Comparison of ENCODE assay signal across 34 cellular contexts in the genomic region with DNA sequence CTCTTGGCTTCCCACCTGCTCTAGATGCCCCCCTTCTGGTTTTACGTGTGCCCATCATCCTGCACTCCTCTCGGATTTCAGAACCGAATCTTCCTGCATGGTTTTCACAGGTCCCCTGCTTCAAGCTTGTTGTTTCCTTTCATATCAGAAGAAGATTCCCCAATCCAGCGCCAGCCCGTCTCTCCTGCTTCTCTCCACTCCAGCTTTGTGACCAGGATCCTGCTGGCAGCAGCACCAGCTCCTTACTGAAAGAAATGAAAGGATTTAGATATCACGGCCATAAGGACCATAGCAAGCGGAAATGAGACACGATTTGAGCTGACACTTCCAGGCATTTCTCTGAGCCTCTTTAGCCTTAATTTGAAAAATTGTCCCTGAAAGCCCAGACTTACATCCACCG.
"Had no signal": no experiment of that assay in that cellular context is flagged by ENCODE, and none has a peak within 500 bp of the region (broad histone marks: within the 10 kb centered on the region; RNA-seq: fewer than 3 reads in every experiment).

No MANE protein-coding gene starts in this region.

- H3K9me3 Mint-ChIP-seq: activated CD4-positive, alpha-beta memory T cell treated with anti-CD3 and anti-CD28 coated beads for 36 hours; activated CD4-positive, alpha-beta T cell treated with anti-CD3 and anti-CD28 coated beads, Interleukin-2, amount 10 ng/mL, durations not matched to agents 24 days and 14 days; activated naive CD4-positive, alpha-beta T cell treated with anti-CD3 and anti-CD28 coated beads, Interleukin-2, amount 50 U/mL, for 24 hours; activated T-cell treated with anti-CD3 and anti-CD28 coated beads, Interleukin-2, amount 50 U/mL, for 4 hours; activated T-helper 2 cell treated with anti-CD3 and anti-CD28 coated beads, Interferon-gamma antibody, Interleukin-2, Interleukin-4, amounts not matched to agents 10 μg/mL and 5 μg/mL and 100 μg/mL, durations not matched to agents 14 hours and 24 hours and 36 hours had no signal

- H3K9me3 ChIP-seq: ascending aorta, colonic mucosa had no signal

- H3K4me3 Mint-ChIP-seq: activated B cell treated with CpG ODN at 0.5 μM for 24 hours; activated CD4-positive, alpha-beta memory T cell treated with anti-CD3 and anti-CD28 coated beads for 36 hours; activated CD4-positive, alpha-beta T cell treated with anti-CD3 and anti-CD28 coated beads, Interleukin-2, amount 10 ng/mL, durations not matched to agents 24 days and 14 days; activated CD8-positive, alpha-beta T cell treated with anti-CD3 and anti-CD28 coated beads for 36 hours; activated naive CD4-positive, alpha-beta T cell treated with anti-CD3 and anti-CD28 coated beads, Interleukin-2, amount 10 ng/mL, durations not matched to agents 7 days and 5 days; activated naive CD4-positive, alpha-beta T cell treated with anti-CD3 and anti-CD28 coated beads, Interleukin-2, amount 50 U/mL, for 24 hours; activated naive CD8-positive, alpha-beta T cell; activated naive CD8-positive, alpha-beta T cell treated with anti-CD3 and anti-CD28 coated beads, Interleukin-2, amount 10 ng/mL, durations not matched to agents 7 days and 5 days; activated naive CD8-positive, alpha-beta T cell treated with anti-CD3 and anti-CD28 coated beads, Interleukin-2, amount 50 U/mL, for 24 hours; activated T-cell treated with anti-CD3 and anti-CD28 coated beads, Interleukin-2, amount 50 U/mL, for 4 hours; brain; central memory CD8-positive, alpha-beta T cell; T-helper 1 cell treated with Interleukin-12 subunit alpha and Interleukin-12 subunit beta and Interleukin-4 antibody, amounts not matched to agents 30 μg/mL and 1 μg/mL, for 36 hours; T-helper 2 cell treated with Interferon-gamma antibody and Interleukin-4, amounts not matched to agents 5 μg/mL and 100 μg/mL, for 36 hours had no signal

- H3K27ac Mint-ChIP-seq: activated B cell treated with CpG ODN at 0.5 μM for 24 hours; activated CD4-positive, alpha-beta memory T cell treated with anti-CD3 and anti-CD28 coated beads for 36 hours; activated CD4-positive, alpha-beta T cell treated with anti-CD3 and anti-CD28 coated beads, Interleukin-2, amount 10 ng/mL, durations not matched to agents 24 days and 14 days; activated CD8-positive, alpha-beta T cell treated with anti-CD3 and anti-CD28 coated beads for 36 hours; activated naive CD4-positive, alpha-beta T cell treated with anti-CD3 and anti-CD28 coated beads, Interleukin-2, amount 10 ng/mL, durations not matched to agents 7 days and 5 days; activated naive CD4-positive, alpha-beta T cell treated with anti-CD3 and anti-CD28 coated beads, Interleukin-2, amount 50 U/mL, for 24 hours; activated naive CD8-positive, alpha-beta T cell; activated naive CD8-positive, alpha-beta T cell treated with anti-CD3 and anti-CD28 coated beads, Interleukin-2, amount 10 ng/mL, durations not matched to agents 7 days and 5 days; activated naive CD8-positive, alpha-beta T cell treated with anti-CD3 and anti-CD28 coated beads, Interleukin-2, amount 50 U/mL, for 24 hours; activated T-helper 2 cell treated with anti-CD3 and anti-CD28 coated beads, Interferon-gamma antibody, Interleukin-2, Interleukin-4, amounts not matched to agents 10 μg/mL and 5 μg/mL and 100 μg/mL, durations not matched to agents 14 hours and 24 hours and 36 hours; T-helper 1 cell treated with Interleukin-12 subunit alpha and Interleukin-12 subunit beta and Interleukin-4 antibody, amounts not matched to agents 30 μg/mL and 1 μg/mL, for 36 hours; T-helper 2 cell treated with Interferon-gamma antibody and Interleukin-4, amounts not matched to agents 5 μg/mL and 100 μg/mL, for 36 hours had no signal

- H3K27me3 Mint-ChIP-seq: activated B cell treated with CpG ODN at 0.5 μM for 24 hours; activated CD4-positive, alpha-beta memory T cell treated with anti-CD3 and anti-CD28 coated beads for 36 hours; activated CD4-positive, alpha-beta T cell treated with anti-CD3 and anti-CD28 coated beads, Interleukin-2, amount 10 ng/mL, durations not matched to agents 24 days and 14 days; activated CD8-positive, alpha-beta T cell treated with anti-CD3 and anti-CD28 coated beads for 36 hours; activated naive CD8-positive, alpha-beta T cell treated with anti-CD3 and anti-CD28 coated beads, Interleukin-2, amount 10 ng/mL, durations not matched to agents 7 days and 5 days; activated naive CD8-positive, alpha-beta T cell treated with anti-CD3 and anti-CD28 coated beads, Interleukin-2, amount 50 U/mL, for 24 hours; central memory CD8-positive, alpha-beta T cell had no signal

- H3K36me3 Mint-ChIP-seq: activated CD4-positive, alpha-beta memory T cell treated with anti-CD3 and anti-CD28 coated beads for 36 hours; activated naive CD4-positive, alpha-beta T cell treated with anti-CD3 and anti-CD28 coated beads, Interleukin-2, amount 10 ng/mL, durations not matched to agents 7 days and 5 days; activated naive CD4-positive, alpha-beta T cell treated with anti-CD3 and anti-CD28 coated beads, Interleukin-2, amount 50 U/mL, for 24 hours; activated naive CD8-positive, alpha-beta T cell; activated naive CD8-positive, alpha-beta T cell treated with anti-CD3 and anti-CD28 coated beads, Interleukin-2, amount 10 ng/mL, durations not matched to agents 7 days and 5 days; brain had no signal

- H3K4me3 ChIP-seq: ascending aorta, cardiac muscle cell, colonic mucosa had no signal

- H3K4me1 ChIP-seq: ascending aorta, colonic mucosa had no signal

- H3K27ac ChIP-seq: ascending aorta, cardiac muscle cell, colonic mucosa had no signal

- DNase-seq: activated B cell treated with CpG ODN at 0.5 μM for 24 hours; activated CD4-positive, alpha-beta memory T cell treated with anti-CD3 and anti-CD28 coated beads for 36 hours; activated CD4-positive, alpha-beta T cell treated with anti-CD3 and anti-CD28 coated beads for 4 hours; activated CD4-positive, alpha-beta T cell treated with anti-CD3 and anti-CD28 coated beads, Interleukin-2, amount 10 ng/mL, durations not matched to agents 24 days and 14 days; activated CD4-positive, alpha-beta T cell treated with anti-CD3 and anti-CD28 coated beads, Interleukin-2, amount 50 U/mL, for 1 hour; activated CD4-positive, alpha-beta T cell treated with anti-CD3 and anti-CD28 coated beads, Interleukin-2, amount 50 U/mL, for 4 hours; activated CD4-positive, CD25-positive, alpha-beta regulatory T cell treated with anti-CD3 and anti-CD28 coated beads, Interleukin-2, amount 50 U/mL, for 72 hours; activated CD8-positive, alpha-beta memory T cell treated with anti-CD3 and anti-CD28 coated beads, Interleukin-2, amount 50 U/mL, for 4 hours; activated CD8-positive, alpha-beta T cell treated with anti-CD3 and anti-CD28 coated beads for 36 hours; activated effector memory CD4-positive, alpha-beta T cell treated with Interleukin-2 at 50 U/mL for 16 hours; activated gamma-delta T cell; activated naive CD4-positive, alpha-beta T cell treated with anti-CD3 and anti-CD28 coated beads, Interleukin-2, amount 10 ng/mL, durations not matched to agents 7 days and 5 days; activated naive CD4-positive, alpha-beta T cell treated with Interleukin-2 at 50 U/mL for 16 hours; activated naive CD8-positive, alpha-beta T cell treated with anti-CD3 and anti-CD28 coated beads, Interleukin-2, amount 10 ng/mL, durations not matched to agents 7 days and 5 days; activated naive CD8-positive, alpha-beta T cell treated with anti-CD3 and anti-CD28 coated beads, Interleukin-2, amount 50 U/mL, for 24 hours; activated T-cell treated with anti-CD3 and anti-CD28 coated beads for 4 hours; activated T-cell treated with anti-CD3 and anti-CD28 coated beads, Interleukin-2, amount 50 U/mL, for 1 hour; activated T-cell treated with anti-CD3 and anti-CD28 coated beads, Interleukin-2, amount 50 U/mL, for 4 hours; amygdala; anterior cingulate cortex; caudate nucleus; cerebellar nuclear complex; colonic mucosa; T-helper 2 cell; T-helper 9 cell had no signal

- ATAC-seq: activated CD8-positive, alpha-beta T cell treated with anti-CD3 and anti-CD28 coated beads for 36 hours; activated naive CD8-positive, alpha-beta T cell treated with anti-CD3 and anti-CD28 coated beads, Interleukin-2, amount 50 U/mL, for 24 hours; activated T-cell treated with anti-CD3 and anti-CD28 coated beads, Interleukin-2, amount 50 U/mL, for 4 hours had no signal

- H3K36me3 ChIP-seq: ascending aorta, cardiac muscle cell, colonic mucosa had no signal

- H3K27me3 ChIP-seq: ascending aorta, cardiac muscle cell, colonic mucosa had no signal

- H3K4me1 Mint-ChIP-seq: activated B cell treated with CpG ODN at 0.5 μM for 24 hours; activated CD4-positive, alpha-beta T cell treated with anti-CD3 and anti-CD28 coated beads, Interleukin-2, amount 10 ng/mL, durations not matched to agents 24 days and 14 days; activated naive CD4-positive, alpha-beta T cell treated with anti-CD3 and anti-CD28 coated beads, Interleukin-2, amount 10 ng/mL, durations not matched to agents 7 days and 5 days; activated naive CD4-positive, alpha-beta T cell treated with anti-CD3 and anti-CD28 coated beads, Interleukin-2, amount 50 U/mL, for 24 hours; activated naive CD8-positive, alpha-beta T cell treated with anti-CD3 and anti-CD28 coated beads, Interleukin-2, amount 10 ng/mL, durations not matched to agents 7 days and 5 days; activated naive CD8-positive, alpha-beta T cell treated with anti-CD3 and anti-CD28 coated beads, Interleukin-2, amount 50 U/mL, for 24 hours; central memory CD8-positive, alpha-beta T cell had no signal
